ENCODE assay signal across 21 cellular contexts in genomic region chr13:60411464-60411863, GRCh38.
"Had no signal": no experiment of that assay in that cellular context is flagged by ENCODE, and none has a peak within 500 bp of the region (broad histone marks: within the 10 kb centered on the region; RNA-seq: fewer than 3 reads in every experiment).

No MANE protein-coding gene starts in this region.

- H3K4me1 ChIP-seq: uterus had no signal

- H3K4me3 ChIP-seq: esophagus squamous epithelium, gastroesophageal sphincter, mucosa of descending colon, ovary, stomach, suprapubic skin, tibial artery, upper lobe of left lung, uterus had no signal

- H3K27me3 ChIP-seq: esophagus squamous epithelium, gastroesophageal sphincter, ovary, stomach, suprapubic skin, tibial artery, upper lobe of left lung, uterus had no signal

- H3K36me3 Mint-ChIP-seq: natural killer cell had no signal

- H3K9me3 ChIP-seq: esophagus squamous epithelium, gastroesophageal sphincter, mucosa of descending colon, ovary, stomach, suprapubic skin, tibial artery, upper lobe of left lung, uterus had no signal

- H3K36me3 ChIP-seq: gastroesophageal sphincter, ovary, stomach, suprapubic skin, tibial artery, upper lobe of left lung, uterus had no signal

- H3K4me3 Mint-ChIP-seq: natural killer cell, neural crest cell had no signal

- H3K27ac ChIP-seq: esophagus squamous epithelium, gastroesophageal sphincter, ovary, suprapubic skin, tibial artery, upper lobe of left lung, uterus had no signal

- DNase-seq: dermis blood vessel endothelial cell; esophagus squamous epithelium; foreskin fibroblast; glutamatergic neuron; islet precursor cell; mammary epithelial cell; mucosa of descending colon; natural killer cell; ovary; right cardiac atrium; small intestine; stimulated activated CD4-positive, alpha-beta T cell treated with anti-CD3 and anti-CD28 coated beads, Interleukin-12 subunit alpha, Interleukin-12 subunit beta, amount 100 ng/mL, for 4 hours; stimulated activated naive CD4-positive, alpha-beta T cell; stomach; tibial artery; upper lobe of left lung; uterus had no signal

- ATAC-seq: gastroesophageal sphincter, left lobe of liver, mucosa of descending colon, natural killer cell, right cardiac atrium had no signal

- H3K9me3 Mint-ChIP-seq: natural killer cell had no signal

- H3K27ac Mint-ChIP-seq: natural killer cell had no signal
